In the genomic region with DNA sequence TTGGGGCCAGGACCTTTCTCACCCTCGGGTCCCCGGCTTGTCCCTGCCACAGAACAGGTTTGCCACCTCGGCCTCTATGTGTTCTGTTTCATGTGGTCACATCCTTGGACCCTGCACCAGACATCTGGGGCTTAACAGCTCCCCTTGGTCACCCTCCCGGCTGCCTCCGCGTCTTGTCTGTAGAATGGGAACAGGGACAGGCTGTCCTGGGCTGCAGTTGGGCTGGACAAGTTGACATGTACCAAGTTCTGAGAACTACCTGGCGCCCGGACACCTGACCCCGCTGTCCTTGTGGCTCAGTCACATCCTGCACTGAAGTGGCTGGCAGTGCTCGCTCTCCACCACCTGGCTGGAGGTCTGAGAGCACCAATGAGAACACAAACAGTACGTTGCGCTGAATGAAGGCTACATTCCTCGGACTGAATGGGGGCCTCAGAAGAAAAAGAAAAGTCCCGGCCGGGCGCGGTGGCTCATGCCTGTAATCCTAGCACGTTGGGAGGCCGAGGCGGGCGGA, we compare ENCODE assay signal across 28 cellular contexts. TPM values are rescaled to one million over a fixed set of nuclear protein-coding genes. Genes with fewer than 3 reads are reported as not detected.
DNase-seq lines count a peak whose midpoint lies in the region; ATAC-seq and TF ChIP-seq lines count a peak whose summit lies in the region.
"Had no signal": no experiment of that assay in that cellular context is flagged by ENCODE, and none has a peak within 500 bp of the region (broad histone marks: within the 10 kb centered on the region; RNA-seq: fewer than 3 reads in every experiment).

No MANE protein-coding gene starts in this region.

- no peak overlapping the region for H3K23ac ChIP-seq in mesenchymal stem cell (ENCODE audit: low read length in 2 of 2)

- peak overlapping the region in 1 of 2 experiments; percentile 61 for H3K4ac ChIP-seq in mesenchymal stem cell (ENCODE audit: low read depth in 1 of 2, low read length in 2 of 2)

- TF ChIP-seq POLR2A in heart left ventricle (IDR thresholded peaks at IDR 0.05) = no peak

- no peaks in the 10 kb centered on the region for H3K79me1 ChIP-seq in mesenchymal stem cell (replicated peaks; ENCODE audit: low read length, poor library complexity, severe bottlenecking)

- H4K91ac ChIP-seq in mesenchymal stem cell (ENCODE audit: low read length) = no peak overlapping the region

- H2AFZ ChIP-seq in mesenchymal stem cell (ENCODE audit: low read depth, low read length) = no peak overlapping the region

- peaks cover 4 to 56% (median 31%) of the 10 kb centered on the region in 12 donors for H3K4me1 ChIP-seq in heart left ventricle
- H3K4me1 ChIP-seq in heart right ventricle = peaks cover 17 to 48% (median 38%) of the 10 kb centered on the region in 9 donors
- H3K4me1 ChIP-seq in mesenchymal stem cell (ENCODE audit: control insufficient read depth, insufficient read depth, low read depth, low read length) = peaks cover 39% of the 10 kb centered on the region
- peaks cover 41% of the 10 kb centered on the region for H3K4me1 ChIP-seq in upper lobe of right lung

- no peak overlapping the region for H2AK5ac ChIP-seq in mesenchymal stem cell (ENCODE audit: low read length, severe bottlenecking)

- H3K27ac ChIP-seq in heart left ventricle (no peak overlapping the region), heart right ventricle (peak overlapping the region in 2 of 10 donors; percentile 85 to 91), mesenchymal stem cell (ENCODE audit: low read length, poor library complexity, severe bottlenecking) (no peak overlapping the region), upper lobe of right lung (peak overlapping the region; percentile 92)
- H3K27ac ChIP-seq: brain microvascular endothelial cell had no signal

- no peak overlapping the region for H3K27ac Mint-ChIP-seq in activated CD8-positive, alpha-beta memory T cell treated with anti-CD3 and anti-CD28 coated beads, Interleukin-2, amount 10 ng/mL, durations not matched to agents 7 days and 5 days
- H3K27ac Mint-ChIP-seq: activated CD8-positive, alpha-beta T cell treated with anti-CD3 and anti-CD28 coated beads, Interleukin-2, amount 10 ng/mL, durations not matched to agents 7 days and 5 days; activated T-cell treated with anti-CD3 and anti-CD28 coated beads, Interleukin-2, amount 50 U/mL, for 24 hours; T-cell had no signal

- H3K18ac ChIP-seq in mesenchymal stem cell (ENCODE audit: low read depth in 1 of 2, low read length in 2 of 2) = no peak overlapping the region

- peak overlapping the region; percentile 31 for H2BK15ac ChIP-seq in mesenchymal stem cell (ENCODE audit: low read depth, poor library complexity, severe bottlenecking)

- DNase-seq in heart left ventricle (peak in 3 of 5 donors; percentile 8 to 53 (median 18)), heart right ventricle (no peak), SHP77 treated with DMSO at 0.1 percent for 48 hours (lab: John Stamatoyannopoulos, UW) (peak; percentile 48), mesenchymal stem cell (no peak), upper lobe of right lung (peak; percentile 93), HuH-7.5 (ENCODE audit: low spot score) (no peak)
- DNase-seq in activated T-cell treated with anti-CD3 and anti-CD28 coated beads, Interleukin-2, amount 50 U/mL, for 1 hour = no peak
- DNase-seq in activated CD8-positive, alpha-beta memory T cell treated with anti-CD3 and anti-CD28 coated beads, Interleukin-2, amount 10 ng/mL, durations not matched to agents 7 days and 5 days = no peak
- DNase-seq: activated CD4-positive, alpha-beta T cell treated with anti-CD3 and anti-CD28 coated beads for 1 hour; activated CD8-positive, alpha-beta T cell treated with anti-CD3 and anti-CD28 coated beads, Interleukin-2, amount 10 ng/mL, durations not matched to agents 7 days and 5 days; activated gamma-delta T cell treated with Interleukin-2 at 50 U/mL for 16 hours; activated T-cell treated with anti-CD3 and anti-CD28 coated beads, Interleukin-2, amount 50 U/mL, for 24 hours; brain microvascular endothelial cell; foreskin melanocyte; hippocampal formation; NCI-H1092 treated with DMSO at 0.1 percent for 48 hours; NCI-H2081; NCI-H345; NCI-H82; Right ventricle myocardium superior; small intestine; stimulated activated CD4-positive, alpha-beta T cell treated with anti-CD3 and anti-CD28 coated beads, Interleukin-2, amount 100 ng/mL, for 24 hours; T-cell had no signal

- H3K14ac ChIP-seq in mesenchymal stem cell (ENCODE audit: low read length in 2 of 2) = no peak overlapping the region

- H3K4me3 ChIP-seq in heart left ventricle (no peak overlapping the region), heart right ventricle (no peak overlapping the region), mesenchymal stem cell (ENCODE audit: insufficient read depth in 1 of 2, low read depth in 1 of 2, low read length in 2 of 2) (no peak overlapping the region), upper lobe of right lung (no peak overlapping the region)
- H3K4me3 ChIP-seq: adrenal gland, esophagus muscularis mucosa, uterus had no signal

- H3K27me3 ChIP-seq in heart left ventricle (no peaks in the 10 kb centered on the region), heart right ventricle (peaks cover 0 to 4% (median 0%) of the 10 kb centered on the region in 7 donors), mesenchymal stem cell (ENCODE audit: control insufficient read depth in 1 of 2, insufficient read depth in 1 of 2, low read length in 2 of 2) (no peaks in the 10 kb centered on the region), upper lobe of right lung (no peaks in the 10 kb centered on the region)
- H3K27me3 ChIP-seq: adrenal gland, brain microvascular endothelial cell, esophagus muscularis mucosa, uterus had no signal

- H3K4me2 ChIP-seq in mesenchymal stem cell (ENCODE audit: low read length, poor library complexity, severe bottlenecking) = no peak overlapping the region

- H3K4me1 Mint-ChIP-seq in activated CD8-positive, alpha-beta memory T cell treated with anti-CD3 and anti-CD28 coated beads, Interleukin-2, amount 10 ng/mL, durations not matched to agents 7 days and 5 days = peaks cover 22% of the 10 kb centered on the region

- H3K9me3 Mint-ChIP-seq in activated CD8-positive, alpha-beta memory T cell treated with anti-CD3 and anti-CD28 coated beads, Interleukin-2, amount 10 ng/mL, durations not matched to agents 7 days and 5 days (ENCODE audit: low read depth) = no peaks in the 10 kb centered on the region
- H3K9me3 Mint-ChIP-seq: activated T-cell treated with anti-CD3 and anti-CD28 coated beads, Interleukin-2, amount 50 U/mL, for 24 hours; IgD-negative memory B cell; T-cell had no signal

- H3K27me3 Mint-ChIP-seq in activated CD8-positive, alpha-beta memory T cell treated with anti-CD3 and anti-CD28 coated beads, Interleukin-2, amount 10 ng/mL, durations not matched to agents 7 days and 5 days = peaks cover 6% of the 10 kb centered on the region

- H2BK5ac ChIP-seq in mesenchymal stem cell (ENCODE audit: low read depth, low read length, poor library complexity, severe bottlenecking) = no peak overlapping the region

- intact Hi-C loops in heart left ventricle (cut with DNase I) = no loop called here
- intact Hi-C loops in heart right ventricle (cut with DNase I) = no loop called here
- intact Hi-C loops in upper lobe of right lung (cut with DNase I) = no loop called here

- no peak for ATAC-seq in heart left ventricle
- no peak for ATAC-seq in heart right ventricle
- ATAC-seq in upper lobe of right lung = peak; percentile 56
- ATAC-seq in activated CD8-positive, alpha-beta memory T cell treated with anti-CD3 and anti-CD28 coated beads, Interleukin-2, amount 10 ng/mL, durations not matched to agents 7 days and 5 days = no peak
- ATAC-seq: activated CD8-positive, alpha-beta T cell treated with anti-CD3 and anti-CD28 coated beads, Interleukin-2, amount 10 ng/mL, durations not matched to agents 7 days and 5 days; left ventricle myocardium superior; T-cell had no signal

- H3K9ac ChIP-seq in mesenchymal stem cell (ENCODE audit: low read length) = no peak overlapping the region

- H2BK12ac ChIP-seq in mesenchymal stem cell (ENCODE audit: low read length in 2 of 2) = peak overlapping the region; percentile 12 to 38

- no peak overlapping the region for H4K8ac ChIP-seq in mesenchymal stem cell (ENCODE audit: low read length)

- H3K36me3 ChIP-seq in heart left ventricle = no peaks in the 10 kb centered on the region
- H3K36me3 ChIP-seq in heart right ventricle = no peaks in the 10 kb centered on the region
- peaks cover 0 to 17% of the 10 kb centered on the region in 2 experiments for H3K36me3 ChIP-seq in mesenchymal stem cell (ENCODE audit: control insufficient read depth in 1 of 2, insufficient read depth in 2 of 2, low read depth in 1 of 2, low read length in 2 of 2)
- no peaks in the 10 kb centered on the region for H3K36me3 ChIP-seq in upper lobe of right lung
- H3K36me3 ChIP-seq: adrenal gland, brain microvascular endothelial cell, uterus had no signal

- CTCF ChIA-PET in activated CD8-positive, alpha-beta memory T cell treated with anti-CD3 and anti-CD28 coated beads, Interleukin-2, amount 10 ng/mL, durations not matched to agents 7 days and 5 days (lab: Charles Lee) = interaction anchor here (1.5 kb wide), 1 partner anchor 11 kb away, joined by 4 read pairs; no protein-coding TSS in a partner anchor

- H3K36me3 Mint-ChIP-seq in activated CD8-positive, alpha-beta memory T cell treated with anti-CD3 and anti-CD28 coated beads, Interleukin-2, amount 10 ng/mL, durations not matched to agents 7 days and 5 days = no peaks in the 10 kb centered on the region
- H3K36me3 Mint-ChIP-seq: IgD-negative memory B cell, T-cell had no signal

- TF ChIP-seq CTCF in heart left ventricle (IDR thresholded peaks at IDR 0.05) (no peak), heart right ventricle (IDR thresholded peaks at IDR 0.05) (no peak), upper lobe of right lung (IDR thresholded peaks at IDR 0.05) (no peak)

- no peak overlapping the region for H3K4me3 Mint-ChIP-seq in activated CD8-positive, alpha-beta memory T cell treated with anti-CD3 and anti-CD28 coated beads, Interleukin-2, amount 10 ng/mL, durations not matched to agents 7 days and 5 days
- H3K4me3 Mint-ChIP-seq: activated CD8-positive, alpha-beta T cell treated with anti-CD3 and anti-CD28 coated beads, Interleukin-2, amount 10 ng/mL, durations not matched to agents 7 days and 5 days; activated T-cell treated with anti-CD3 and anti-CD28 coated beads, Interleukin-2, amount 50 U/mL, for 24 hours; T-cell had no signal

- H3K9me3 ChIP-seq in heart left ventricle (no peaks in the 10 kb centered on the region), heart right ventricle (no peaks in the 10 kb centered on the region), mesenchymal stem cell (ENCODE audit: control insufficient read depth, low read length) (no peaks in the 10 kb centered on the region), upper lobe of right lung (no peaks in the 10 kb centered on the region)
- H3K9me3 ChIP-seq: adrenal gland, esophagus muscularis mucosa, uterus had no signal

- WGBS in heart left ventricle, 4 donors = 94 to 95% (median 95%) methylated on average over 19 to 21 of the region's 21 CpGs
- 92 to 96% methylated on average over 21 of the region's 21 CpGs for WGBS in heart right ventricle, 2 donors
- WGBS in mesenchymal stem cell = 90% methylated on average over 21 of the region's 21 CpGs

- H2BK120ac ChIP-seq in mesenchymal stem cell (ENCODE audit: low read depth, low read length) = no peak overlapping the region

RNA-seq across cellular contexts. Expression of a gene that starts 2.8 kb away (rescaled TPM):
- total RNA-seq in heart left ventricle = 100 to 1,000 TPM in 2 of 9 donors, 10 to 100 TPM in 7; 44.4 to 139 (median 57.9) TPM
- 10 to 100 TPM; 35.1 to 40.3 TPM for polyA plus RNA-seq in heart left ventricle
- total RNA-seq in heart right ventricle = 100 to 1,000 TPM in 1 of 10 donors, 10 to 100 TPM in 9; 43.0 to 101 (median 57.8) TPM
- polyA plus RNA-seq in heart right ventricle = 10 to 100 TPM; 33.5 to 71.0 TPM
- 242 TPM for polyA plus RNA-seq in mesenchymal stem cell (2013, experiment 1 of 2)
- polyA plus RNA-seq in mesenchymal stem cell (2013, experiment 2 of 2) = 231 TPM
- 308 TPM for total RNA-seq in upper lobe of right lung
- total RNA-seq in activated CD8-positive, alpha-beta memory T cell treated with anti-CD3 and anti-CD28 coated beads, Interleukin-2, amount 10 ng/mL, durations not matched to agents 7 days and 5 days = 10 to 100 TPM; 23.4 to 26.6 TPM

RNA-seq across cellular contexts. Expression of a gene that starts 16.5 kb away (rescaled TPM):
- 1 to 10 TPM; 1.0 to 3.2 (median 2.0) TPM for total RNA-seq in heart left ventricle
- polyA plus RNA-seq in heart left ventricle = 1 to 10 TPM; 1.0 to 1.3 TPM
- total RNA-seq in heart right ventricle = 1 to 10 TPM; 1.1 to 3.6 (median 2.0) TPM
- 1 to 10 TPM; 1.7 to 3.1 TPM for polyA plus RNA-seq in heart right ventricle
- 4.2 TPM for polyA plus RNA-seq in mesenchymal stem cell (2013, experiment 1 of 2)
- polyA plus RNA-seq in mesenchymal stem cell (2013, experiment 2 of 2) = 3.7 TPM
- 9.3 TPM for total RNA-seq in upper lobe of right lung
- total RNA-seq in activated CD8-positive, alpha-beta memory T cell treated with anti-CD3 and anti-CD28 coated beads, Interleukin-2, amount 10 ng/mL, durations not matched to agents 7 days and 5 days = 1 to 10 TPM; 5.7 to 8.8 TPM

RNA-seq across cellular contexts. Expression of a gene that starts 32.9 kb away (rescaled TPM):
- total RNA-seq in heart left ventricle = 10 to 100 TPM; 31.6 to 68.1 (median 41.5) TPM
- 10 to 100 TPM; 29.6 to 42.4 TPM for polyA plus RNA-seq in heart left ventricle
- 10 to 100 TPM; 34.7 to 51.5 (median 36.8) TPM for total RNA-seq in heart right ventricle
- 10 to 100 TPM; 38.6 to 38.8 TPM for polyA plus RNA-seq in heart right ventricle
- polyA plus RNA-seq in mesenchymal stem cell (2013, experiment 1 of 2) = 23.0 TPM
- polyA plus RNA-seq in mesenchymal stem cell (2013, experiment 2 of 2) = 22.9 TPM
- 54.0 TPM for total RNA-seq in upper lobe of right lung
- total RNA-seq in activated CD8-positive, alpha-beta memory T cell treated with anti-CD3 and anti-CD28 coated beads, Interleukin-2, amount 10 ng/mL, durations not matched to agents 7 days and 5 days = 10 to 100 TPM; 78.7 to 98.0 TPM

RNA-seq across cellular contexts. Expression of a gene that starts 40.1 kb away (rescaled TPM):
- total RNA-seq in heart left ventricle = 10 to 100 TPM in 1 of 9 donors, 1 to 10 TPM in 8; 5.0 to 12.1 (median 7.0) TPM
- polyA plus RNA-seq in heart left ventricle = 1 to 10 TPM; 7.8 to 9.9 TPM
- 10 to 100 TPM in 2 of 10 donors, 1 to 10 TPM in 8; 4.3 to 11.3 (median 7.1) TPM for total RNA-seq in heart right ventricle
- 10 to 100 TPM; 11.6 to 18.0 TPM for polyA plus RNA-seq in heart right ventricle
- polyA plus RNA-seq in mesenchymal stem cell (2013, experiment 1 of 2) = 5.5 TPM
- 5.0 TPM for polyA plus RNA-seq in mesenchymal stem cell (2013, experiment 2 of 2)
- total RNA-seq in upper lobe of right lung = 26.1 TPM
- total RNA-seq in activated CD8-positive, alpha-beta memory T cell treated with anti-CD3 and anti-CD28 coated beads, Interleukin-2, amount 10 ng/mL, durations not matched to agents 7 days and 5 days = 10 to 100 TPM; 16.5 to 18.5 TPM

RNA-seq across cellular contexts. Expression of a gene that starts 48.8 kb away (rescaled TPM):
- 10 to 100 TPM; 12.2 to 18.0 (median 15.5) TPM for total RNA-seq in heart left ventricle
- polyA plus RNA-seq in heart left ventricle = 10 to 100 TPM; 11.6 to 17.9 TPM
- total RNA-seq in heart right ventricle = 10 to 100 TPM; 10.6 to 21.9 (median 16.1) TPM
- polyA plus RNA-seq in heart right ventricle = 10 to 100 TPM; 14.8 to 23.0 TPM
- polyA plus RNA-seq in mesenchymal stem cell (2013, experiment 1 of 2) = 34.8 TPM
- polyA plus RNA-seq in mesenchymal stem cell (2013, experiment 2 of 2) = 35.2 TPM
- 22.2 TPM for total RNA-seq in upper lobe of right lung
- 10 to 100 TPM; 13.9 to 15.8 TPM for total RNA-seq in activated CD8-positive, alpha-beta memory T cell treated with anti-CD3 and anti-CD28 coated beads, Interleukin-2, amount 10 ng/mL, durations not matched to agents 7 days and 5 days

Comparison
In these comparisons a context has a peak if more than half of its experiments do, and no peak if none do; other contexts are left out.
1. DNase-seq: peak in heart left ventricle (3 of 5), SHP77 treated with DMSO at 0.1 percent for 48 hours (single experiment) and upper lobe of right lung (single experiment); none in heart right ventricle (0 of 2), mesenchymal stem cell (single experiment), activated T-cell treated with anti-CD3 and anti-CD28 coated beads, Interleukin-2, amount 50 U/mL, for 1 hour (single experiment), activated CD8-positive, alpha-beta memory T cell treated with anti-CD3 and anti-CD28 coated beads, Interleukin-2, amount 10 ng/mL, durations not matched to agents 7 days and 5 days (single experiment) and HuH-7.5 (single experiment).